Comparison of ENCODE assay signal across 13 cellular contexts in the genomic region with DNA sequence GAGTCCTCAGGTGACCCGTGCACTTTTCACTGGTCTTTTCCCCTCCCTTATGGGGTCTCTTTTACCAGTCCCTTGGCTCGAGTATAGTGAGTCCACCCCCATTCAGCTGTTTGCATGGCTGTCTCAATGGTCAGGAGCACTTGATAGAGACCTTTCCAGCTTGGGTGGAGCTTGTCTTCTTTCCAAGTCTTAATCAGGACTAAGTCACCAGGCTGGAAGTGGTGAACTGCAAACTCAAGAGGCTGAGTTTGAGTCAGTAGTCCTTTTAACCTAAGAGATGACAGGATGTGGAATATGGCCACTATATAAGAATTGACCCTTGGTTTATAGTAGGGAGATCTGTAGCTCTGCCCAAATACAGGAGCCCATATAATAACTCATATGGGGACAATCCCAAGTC.
DNase-seq lines count a peak whose midpoint lies in the region; ATAC-seq and TF ChIP-seq lines count a peak whose summit lies in the region.
"Had no signal": no experiment of that assay in that cellular context is flagged by ENCODE, and none has a peak within 500 bp of the region (broad histone marks: within the 10 kb centered on the region; RNA-seq: fewer than 3 reads in every experiment).

No MANE protein-coding gene starts in this region.

- TF ChIP-seq CTCF in body of pancreas (IDR thresholded peaks at IDR 0.05): no peak
- TF ChIP-seq CTCF in brain microvascular endothelial cell (IDR thresholded peaks at IDR 0.05; ENCODE audit: low read depth, low read length, missing control alignments): no peak
- TF ChIP-seq CTCF in lower leg skin (IDR thresholded peaks at IDR 0.05): no peak

- 36% methylated on average over 2 of the region's 2 CpGs for WGBS in body of pancreas, 2 donors
- WGBS in lower leg skin, 2 donors: 63 to 67% methylated on average over 2 of the region's 2 CpGs

- DNase-seq in EL: peak; percentile 5
- peak; percentile 32 for DNase-seq in NCI-H226
- peak in 3 of 4 donors; percentile 12 to 25 (median 14) for DNase-seq in body of pancreas
- DNase-seq in renal cortical epithelial cell (ENCODE audit: low read depth): peak; percentile 9
- no peak for DNase-seq in brain microvascular endothelial cell
- no peak for DNase-seq in lower leg skin (ENCODE audit: low spot score in 2 of 2)
- no peak for DNase-seq in RKO (ENCODE audit: low spot score)
- DNase-seq: CD8-positive, alpha-beta T cell; COR-L47; DMS53; GDM1 had no signal

- H3K4me1 ChIP-seq in body of pancreas: peaks cover 22% of the 10 kb centered on the region

- TF ChIP-seq POLR2A in body of pancreas (IDR thresholded peaks at IDR 0.05) (no peak), lower leg skin (IDR thresholded peaks at IDR 0.05) (no peak)

- H3K9me3 ChIP-seq in body of pancreas: no peaks in the 10 kb centered on the region

- ATAC-seq in body of pancreas: peak; percentile 24
- ATAC-seq in HG02642 (IDR thresholded peaks at IDR 0.05; ENCODE audit: poor library complexity, unreplicated experiment): no peak
- ATAC-seq: CD8-positive, alpha-beta T cell; HCT116 had no signal

- H3K36me3 ChIP-seq in body of pancreas (replicated peaks in 1 of 2; ENCODE audit: insufficient read depth in 1 of 2, low read depth in 2 of 2) (no peaks in the 10 kb centered on the region), brain microvascular endothelial cell (replicated peaks) (no peaks in the 10 kb centered on the region)

- H3K27ac ChIP-seq in body of pancreas: no peak overlapping the region
- H3K27ac ChIP-seq in brain microvascular endothelial cell: no peak overlapping the region

- H3K4me3 ChIP-seq in body of pancreas: no peak overlapping the region
- H3K4me3 ChIP-seq in brain microvascular endothelial cell (ENCODE audit: low read depth, low read length): no peak overlapping the region
- H3K4me3 ChIP-seq in lower leg skin (ENCODE audit: low read depth, poor library complexity, severe bottlenecking): no peak overlapping the region

- H3K27me3 ChIP-seq in body of pancreas (no peaks in the 10 kb centered on the region), brain microvascular endothelial cell (replicated peaks) (no peaks in the 10 kb centered on the region)

- in situ Hi-C loops in brain microvascular endothelial cell (cut with HindIII; ENCODE audit: low pct_ligation_motif_present, low sequenced_read_pairs): no loop called here

- intact Hi-C loops in body of pancreas (cut with DNase I) (no loop called here), lower leg skin (cut with DNase I; ENCODE audit: low total_unique reads) (no loop called here)

Comparison
In these comparisons a context has a peak if more than half of its experiments do, and no peak if none do; other contexts are left out.
1. DNase-seq: peak in EL (single experiment), NCI-H226 (single experiment), body of pancreas (3 of 4) and renal cortical epithelial cell (single experiment); none in brain microvascular endothelial cell (single experiment), lower leg skin (0 of 2) and RKO (single experiment).